Comparison of ENCODE assay signal across 25 cellular contexts in genomic region chr11:118570787-118571186, GRCh38. TPM values are rescaled to one million over a fixed set of nuclear protein-coding genes. Genes with fewer than 3 reads are reported as not detected.
DNase-seq lines count a peak whose midpoint lies in the region; ATAC-seq, FAIRE-seq and TF ChIP-seq lines count a peak whose summit lies in the region.
"Had no signal": no experiment of that assay in that cellular context is flagged by ENCODE, and none has a peak within 500 bp of the region (broad histone marks: within the 10 kb centered on the region; RNA-seq: fewer than 3 reads in every experiment).

No MANE protein-coding gene starts in this region.

- H3K9ac ChIP-seq in HepG2 (ENCODE audit: insufficient read depth, low read depth, low read length) (no peak overlapping the region), mesenchymal stem cell (ENCODE audit: low read length) (peak overlapping the region; percentile 100), mesendoderm (ENCODE audit: low read length) (no peak overlapping the region)

- H4K5ac ChIP-seq in mesendoderm (ENCODE audit: low read length): no peak overlapping the region

- H4K8ac ChIP-seq in mesenchymal stem cell (ENCODE audit: low read length): no peak overlapping the region
- no peak overlapping the region for H4K8ac ChIP-seq in mesendoderm (ENCODE audit: low read depth, low read length)

- no peak overlapping the region for H2AK5ac ChIP-seq in mesenchymal stem cell (ENCODE audit: low read length, severe bottlenecking)
- H2AK5ac ChIP-seq in mesendoderm (ENCODE audit: low read length): no peak overlapping the region

- POLR2A ChIA-PET in HepG2 (lab: Yijun Ruan, JAX): no interaction called here

- H3K79me2 ChIP-seq in HepG2 (ENCODE audit: insufficient read depth, low read length) (peaks cover 36% of the 10 kb centered on the region), mesendoderm (ENCODE audit: control insufficient read depth, insufficient read depth, low read length) (peaks cover 27% of the 10 kb centered on the region)

- H3K4me1 Mint-ChIP-seq in activated naive CD8-positive, alpha-beta T cell (ENCODE audit: low read depth): peaks cover 42% of the 10 kb centered on the region

- no peaks in the 10 kb centered on the region for H3K9me3 Mint-ChIP-seq in activated naive CD8-positive, alpha-beta T cell (ENCODE audit: low read depth)

- intact Hi-C loops in HepG2 (cut with micrococcal nuclease; ENCODE audit: unreplicated experiment) (loop anchor here (5.0 kb wide), 1 partner anchor 37 kb away; the partner anchor contains the start of gene PHLDB1), right lobe of liver (cut with DNase I) (no loop called here)

- DNase-seq in HepG2 (ENCODE audit: low spot score): no peak
- no peak for DNase-seq in right lobe of liver
- DNase-seq in mesenchymal stem cell: no peak
- no peak for DNase-seq in stimulated activated naive CD4-positive, alpha-beta T cell treated with Interleukin-2 at 50 U/mL for 16 hours (lab: John Stamatoyannopoulos, UW)
- no peak for DNase-seq in SKM-1 treated with dmso at 0.1 percent for 144 hours (lab: John Stamatoyannopoulos, UW; ENCODE audit: unreplicated experiment)
- no peak for DNase-seq in mesendoderm
- DNase-seq in GDM1 (lab: John Stamatoyannopoulos, UW): no peak
- DNase-seq: activated CD4-positive, alpha-beta T cell treated with anti-CD3 and anti-CD28 coated beads for 1 hour; activated effector memory CD4-positive, alpha-beta T cell treated with Interleukin-2 at 50 U/mL for 16 hours; amniotic stem cell; cortex of kidney; DMS153; kidney glomerular epithelial cell; NCI-H1694 treated with DMSO at 0.1 percent for 48 hours; NCI-H748 treated with DMSO at 0.1 percent for 48 hours; ovary; stimulated activated CD4-positive, alpha-beta T cell treated with anti-CD3 and anti-CD28 coated beads, Interleukin-4, amount 100 ng/mL, for 24 hours; stomach; upper lobe of right lung had no signal

- no peak overlapping the region for H2BK12ac ChIP-seq in mesenchymal stem cell (ENCODE audit: low read length in 2 of 2)

- ATAC-seq in HepG2: no peak
- ATAC-seq in right lobe of liver: no peak
- ATAC-seq: upper lobe of right lung had no signal

- H4K20me1 ChIP-seq in HepG2 (ENCODE audit: insufficient read depth, low read length): peaks cover 26% of the 10 kb centered on the region

- H3K27ac ChIP-seq in HepG2 (ENCODE audit: extremely low read length, insufficient read depth, low read length) (no peak overlapping the region), right lobe of liver (no peak overlapping the region), mesenchymal stem cell (ENCODE audit: low read length, poor library complexity, severe bottlenecking) (no peak overlapping the region), mesendoderm (ENCODE audit: low read depth, low read length) (no peak overlapping the region)

- no peak overlapping the region for H3K4me3 ChIP-seq in HepG2 (replicated peaks in 1 of 3; ENCODE audit: insufficient read depth in 1 of 3, low read depth in 2 of 3, low read length in 3 of 3)
- no peak overlapping the region for H3K4me3 ChIP-seq in right lobe of liver
- H3K4me3 ChIP-seq in mesenchymal stem cell (ENCODE audit: insufficient read depth in 1 of 2, low read depth in 1 of 2, low read length in 2 of 2): no peak overlapping the region
- no peak overlapping the region for H3K4me3 ChIP-seq in mesendoderm (ENCODE audit: low read length)
- H3K4me3 ChIP-seq: HAP-1, lung had no signal

- H3K4me3 Mint-ChIP-seq in activated naive CD8-positive, alpha-beta T cell: no peak overlapping the region

- H3K36me3 Mint-ChIP-seq in activated naive CD8-positive, alpha-beta T cell: no peaks in the 10 kb centered on the region

- peak overlapping the region; percentile 95 for H3K27ac Mint-ChIP-seq in activated naive CD8-positive, alpha-beta T cell

- no peak for TF ChIP-seq CTCF in HepG2 (CRISPR knock-in tag; IDR thresholded peaks at IDR 0.05)
- TF ChIP-seq CTCF in right lobe of liver (IDR thresholded peaks at IDR 0.05): no peak

- no peak for TF ChIP-seq RAD21 in HepG2 (CRISPR knock-in tag; IDR thresholded peaks at IDR 0.05)

- H3K56ac ChIP-seq in mesendoderm (ENCODE audit: low read length): no peak overlapping the region

- H3K14ac ChIP-seq in mesenchymal stem cell (ENCODE audit: low read length in 2 of 2): no peak overlapping the region

- TF ChIP-seq EP300 in HepG2 (IDR thresholded peaks at IDR 0.05; ENCODE audit: low read depth in 2 of 2, low read length in 2 of 2) (no peak), HepG2 (CRISPR knock-in tag; IDR thresholded peaks at IDR 0.05; ENCODE audit: borderline replicate concordance) (no peak)

- H3K27me3 ChIP-seq in HepG2 (ENCODE audit: control insufficient read depth in 1 of 2, insufficient read depth in 2 of 2, low read length in 2 of 2) (no peaks in the 10 kb centered on the region; a peak in 1 of 5 replicates), right lobe of liver (no peaks in the 10 kb centered on the region), mesenchymal stem cell (ENCODE audit: control insufficient read depth in 1 of 2, insufficient read depth in 1 of 2, low read length in 2 of 2) (no peaks in the 10 kb centered on the region), mesendoderm (ENCODE audit: insufficient read depth, low read length, poor library complexity) (no peaks in the 10 kb centered on the region)
- H3K27me3 ChIP-seq: ovary, stomach, upper lobe of right lung had no signal

- H2AFZ ChIP-seq in HepG2 (ENCODE audit: low read length): no peak overlapping the region
- H2AFZ ChIP-seq in mesenchymal stem cell (ENCODE audit: low read depth, low read length): no peak overlapping the region

- BruUV-seq in HepG2 (replicated peaks; lab: Mats Ljungman, UMichigan): no TSS peak

- CTCF ChIA-PET in HepG2 (lab: Yijun Ruan, JAX; ENCODE audit: low intra/inter-chr PET ratio, low total read pairs): no interaction called here

- H3K4me2 ChIP-seq in HepG2 (ENCODE audit: low read depth, low read length): no peak overlapping the region
- H3K4me2 ChIP-seq in mesenchymal stem cell (ENCODE audit: low read length, poor library complexity, severe bottlenecking): no peak overlapping the region
- no peak overlapping the region for H3K4me2 ChIP-seq in mesendoderm (ENCODE audit: low read length)

- H3K4ac ChIP-seq in mesenchymal stem cell (ENCODE audit: low read depth in 1 of 2, low read length in 2 of 2) (no peak overlapping the region), mesendoderm (ENCODE audit: low read depth, low read length) (no peak overlapping the region)

- in situ Hi-C loops in HepG2 (cut with HindIII; ENCODE audit: extremely low pct_ligation_motif_present, low pct_unique_long_range_greater_than_20kb): no loop called here

- H3K23ac ChIP-seq in mesenchymal stem cell (ENCODE audit: low read length in 2 of 2): no peak overlapping the region
- no peak overlapping the region for H3K23ac ChIP-seq in mesendoderm (ENCODE audit: low read length)

- H3K4me1 ChIP-seq in HepG2 (ENCODE audit: insufficient read depth, low read length) (peaks cover 47% of the 10 kb centered on the region), right lobe of liver (peaks cover 0 to 19% (median 7%) of the 10 kb centered on the region in 4 donors), mesenchymal stem cell (ENCODE audit: control insufficient read depth, insufficient read depth, low read depth, low read length) (peaks cover 3% of the 10 kb centered on the region), mesendoderm (ENCODE audit: control insufficient read depth, low read depth, low read length) (no peaks in the 10 kb centered on the region)

- H3K18ac ChIP-seq in mesenchymal stem cell (ENCODE audit: low read depth in 1 of 2, low read length in 2 of 2): no peak overlapping the region
- H3K18ac ChIP-seq in mesendoderm (ENCODE audit: low read length): no peak overlapping the region

- H2BK15ac ChIP-seq in mesenchymal stem cell (ENCODE audit: low read depth, poor library complexity, severe bottlenecking) (no peak overlapping the region), mesendoderm (replicated peaks; ENCODE audit: low read depth) (no peak overlapping the region)

- no peaks in the 10 kb centered on the region for H3K27me3 Mint-ChIP-seq in activated naive CD8-positive, alpha-beta T cell

- 91% methylated on average over 1 of the region's 1 CpG for WGBS in HepG2 (ENCODE audit: low lambda C conversion rate)
- WGBS in right lobe of liver (ENCODE audit: insufficient coverage, low coverage, low lambda C conversion rate, missing lambda C conversion rate): 86% methylated on average over 1 of the region's 1 CpG
- WGBS in mesenchymal stem cell: no CpG with 5 or more reads among the region's 1 CpG
- WGBS in mesendoderm (ENCODE audit: extremely low coverage, insufficient coverage, low lambda C conversion rate): no CpG with 5 or more reads among the region's 1 CpG

- H3K9me3 ChIP-seq in HepG2 (ENCODE audit: low read length) (no peaks in the 10 kb centered on the region), right lobe of liver (no peaks in the 10 kb centered on the region), mesenchymal stem cell (ENCODE audit: control insufficient read depth, low read length) (no peaks in the 10 kb centered on the region)
- H3K9me3 ChIP-seq: HAP-1, ovary, stomach, upper lobe of right lung had no signal

- H2BK120ac ChIP-seq in mesenchymal stem cell (ENCODE audit: low read depth, low read length): no peak overlapping the region
- no peak overlapping the region for H2BK120ac ChIP-seq in mesendoderm (ENCODE audit: low read depth, low read length)

- no peak overlapping the region for H2BK5ac ChIP-seq in mesenchymal stem cell (ENCODE audit: low read depth, low read length, poor library complexity, severe bottlenecking)
- H2BK5ac ChIP-seq in mesendoderm (ENCODE audit: low read length): no peak overlapping the region

- H4K91ac ChIP-seq in mesenchymal stem cell (ENCODE audit: low read length): no peak overlapping the region

- TF ChIP-seq POLR2A in HepG2 (IDR thresholded peaks at IDR 0.05; ENCODE audit: insufficient read depth in 1 of 2, low read depth in 2 of 2, low read length in 2 of 2) (no peak), right lobe of liver (IDR thresholded peaks at IDR 0.05) (no peak)

- no peak for FAIRE-seq in HepG2 (lab: Jason Lieb, UNC)
- FAIRE-seq: endometrium, G401.6 had no signal

- H3K36me3 ChIP-seq in HepG2 (replicated peaks in 1 of 2; ENCODE audit: control insufficient read depth in 1 of 2, insufficient read depth in 2 of 2, low read length in 2 of 2) (no peaks in the 10 kb centered on the region; a peak in 1 of 5 replicates), right lobe of liver (no peaks in the 10 kb centered on the region), mesenchymal stem cell (ENCODE audit: control insufficient read depth in 1 of 2, insufficient read depth in 2 of 2, low read depth in 1 of 2, low read length in 2 of 2) (peaks cover 0 to 6% of the 10 kb centered on the region in 2 experiments), mesendoderm (ENCODE audit: control insufficient read depth, insufficient read depth, low read length) (no peaks in the 10 kb centered on the region)
- H3K36me3 ChIP-seq: ovary, stomach, upper lobe of right lung had no signal

- H3K79me1 ChIP-seq in mesenchymal stem cell (replicated peaks; ENCODE audit: low read length, poor library complexity, severe bottlenecking) (no peaks in the 10 kb centered on the region), mesendoderm (ENCODE audit: low read length) (peaks cover 3% of the 10 kb centered on the region)

RNA-seq across cellular contexts. Expression of gene ARCN1, which starts 1.4 kb away (rescaled TPM):
- total RNA-seq in HepG2 (2016; rRNA removed; fragmentation: Illumina TruSeq; extraction: Trizol): 148 and 215 TPM in 2 replicates
- 21.7 and 21.9 TPM in 2 replicates for total RNA-seq in HepG2 (2016; cell fraction: cytosol; rRNA removed; fragmentation: Illumina TruSeq; extraction: Trizol; ENCODE audit: low read depth)
- total RNA-seq in HepG2 (2016; cell fraction: insoluble cytoplasmic fraction; rRNA removed; fragmentation: Illumina TruSeq; extraction: Trizol): 143 and 206 TPM in 2 replicates
- 62.1 and 63.9 TPM in 2 replicates for total RNA-seq in HepG2 (2016; cell fraction: membrane; rRNA removed; fragmentation: Illumina TruSeq; extraction: Trizol)
- 61.5 and 78.3 TPM in 2 replicates for total RNA-seq in HepG2 (2016; cell fraction: nucleus; rRNA removed; fragmentation: Illumina TruSeq; extraction: Trizol)
- polyA plus RNA-seq in HepG2 (2011; rRNA removed): 143 and 200 TPM in 2 replicates
- 147 and 192 TPM in 2 replicates for polyA plus RNA-seq in HepG2 (2011; cell fraction: cytosol; rRNA removed)
- polyA plus RNA-seq in HepG2 (2011; cell fraction: nucleus; rRNA removed): 33.6 and 35.8 TPM in 2 replicates
- 80.9 and 111 TPM in 2 replicates for polyA plus RNA-seq in HepG2 (2012)
- polyA plus RNA-seq in HepG2 (2016; cell fraction: cytosol; fragmentation: Illumina TruSeq; extraction: Trizol; ENCODE audit: low read depth): 9.1 and 10.1 TPM in 2 replicates
- polyA plus RNA-seq in HepG2 (2016; cell fraction: insoluble cytoplasmic fraction; fragmentation: Illumina TruSeq; extraction: Trizol; ENCODE audit: low read depth): 221 and 222 TPM in 2 replicates
- 36.4 and 39.3 TPM in 2 replicates for polyA plus RNA-seq in HepG2 (2016; cell fraction: membrane; fragmentation: Illumina TruSeq; extraction: Trizol; ENCODE audit: low read depth)
- polyA plus RNA-seq in HepG2 (2016; cell fraction: nucleus; fragmentation: Illumina TruSeq; extraction: Trizol; ENCODE audit: insufficient read depth, low read depth): 95.2 and 101 TPM in 2 replicates
- polyA minus RNA-seq in HepG2 (2011; rRNA and poly(A)+ RNA removed; ENCODE audit: low replicate concordance): 78.7 and 166 TPM in 2 replicates
- 105 and 121 TPM in 2 replicates for polyA minus RNA-seq in HepG2 (2011; cell fraction: cytosol; rRNA and poly(A)+ RNA removed)
- 31.7 and 41.9 TPM in 2 replicates for polyA minus RNA-seq in HepG2 (2011; cell fraction: nucleus; rRNA and poly(A)+ RNA removed)
- total RNA-seq in right lobe of liver: 10 to 100 TPM; 58.3 to 91.7 (median 75.8) TPM
- 251 TPM for polyA plus RNA-seq in mesenchymal stem cell (2013, experiment 1 of 2)
- 261 TPM for polyA plus RNA-seq in mesenchymal stem cell (2013, experiment 2 of 2)
- polyA plus RNA-seq in mesendoderm (2013, experiment 1 of 2): 171 TPM
- polyA plus RNA-seq in mesendoderm (2013, experiment 2 of 2): 167 TPM

RNA-seq across cellular contexts. Expression of gene IFT46, which starts 5.1 kb away (rescaled TPM):
- total RNA-seq in HepG2 (2016; rRNA removed; fragmentation: Illumina TruSeq; extraction: Trizol) (15.4 and 23.9 TPM in 2 replicates), right lobe of liver (1 to 10 TPM; 4.0 to 6.4 (median 5.2) TPM)
- 12.4 and 18.8 TPM in 2 replicates for total RNA-seq in HepG2 (2016; cell fraction: cytosol; rRNA removed; fragmentation: Illumina TruSeq; extraction: Trizol; ENCODE audit: low read depth)
- 14.7 and 23.4 TPM in 2 replicates for total RNA-seq in HepG2 (2016; cell fraction: insoluble cytoplasmic fraction; rRNA removed; fragmentation: Illumina TruSeq; extraction: Trizol)
- 10.2 and 11.5 TPM in 2 replicates for total RNA-seq in HepG2 (2016; cell fraction: membrane; rRNA removed; fragmentation: Illumina TruSeq; extraction: Trizol)
- total RNA-seq in HepG2 (2016; cell fraction: nucleus; rRNA removed; fragmentation: Illumina TruSeq; extraction: Trizol): 7.4 and 8.0 TPM in 2 replicates
- polyA plus RNA-seq in HepG2 (2011; rRNA removed): 9.3 and 9.8 TPM in 2 replicates
- 8.2 and 9.6 TPM in 2 replicates for polyA plus RNA-seq in HepG2 (2011; cell fraction: cytosol; rRNA removed)
- 3.4 and 5.1 TPM in 2 replicates for polyA plus RNA-seq in HepG2 (2011; cell fraction: nucleus; rRNA removed)
- 5.8 and 8.4 TPM in 2 replicates for polyA plus RNA-seq in HepG2 (2012)
- 2.6 and 2.9 TPM in 2 replicates for polyA plus RNA-seq in HepG2 (2016; cell fraction: cytosol; fragmentation: Illumina TruSeq; extraction: Trizol; ENCODE audit: low read depth)
- 20.5 and 21.3 TPM in 2 replicates for polyA plus RNA-seq in HepG2 (2016; cell fraction: insoluble cytoplasmic fraction; fragmentation: Illumina TruSeq; extraction: Trizol; ENCODE audit: low read depth)
- 5.9 TPM in 2 replicates for polyA plus RNA-seq in HepG2 (2016; cell fraction: membrane; fragmentation: Illumina TruSeq; extraction: Trizol; ENCODE audit: low read depth)
- polyA plus RNA-seq in HepG2 (2016; cell fraction: nucleus; fragmentation: Illumina TruSeq; extraction: Trizol; ENCODE audit: insufficient read depth, low read depth): 9.4 and 10.2 TPM in 2 replicates
- 9.5 and 19.1 TPM in 2 replicates for polyA minus RNA-seq in HepG2 (2011; rRNA and poly(A)+ RNA removed; ENCODE audit: low replicate concordance)
- polyA minus RNA-seq in HepG2 (2011; cell fraction: cytosol; rRNA and poly(A)+ RNA removed): 5.0 and 5.8 TPM in 2 replicates
- polyA minus RNA-seq in HepG2 (2011; cell fraction: nucleus; rRNA and poly(A)+ RNA removed): 4.4 and 6.0 TPM in 2 replicates
- 19.2 TPM for polyA plus RNA-seq in mesenchymal stem cell (2013, experiment 1 of 2)
- polyA plus RNA-seq in mesenchymal stem cell (2013, experiment 2 of 2): 18.5 TPM
- polyA plus RNA-seq in mesendoderm (2013, experiment 1 of 2): 16.5 TPM
- 15.3 TPM for polyA plus RNA-seq in mesendoderm (2013, experiment 2 of 2)

RNA-seq across cellular contexts. Expression of gene PHLDB1, which starts 36.6 kb away (rescaled TPM):
- total RNA-seq in HepG2 (2016; rRNA removed; fragmentation: Illumina TruSeq; extraction: Trizol) (9.9 and 13.8 TPM in 2 replicates), right lobe of liver (10 to 100 TPM in 1 of 6 experiments, 1 to 10 TPM in 5; 5.4 to 11.7 (median 6.3) TPM)
- 3.6 and 5.0 TPM in 2 replicates for total RNA-seq in HepG2 (2016; cell fraction: cytosol; rRNA removed; fragmentation: Illumina TruSeq; extraction: Trizol; ENCODE audit: low read depth)
- total RNA-seq in HepG2 (2016; cell fraction: insoluble cytoplasmic fraction; rRNA removed; fragmentation: Illumina TruSeq; extraction: Trizol): 7.9 and 11.9 TPM in 2 replicates
- 7.7 and 8.9 TPM in 2 replicates for total RNA-seq in HepG2 (2016; cell fraction: membrane; rRNA removed; fragmentation: Illumina TruSeq; extraction: Trizol)
- 12.4 and 22.0 TPM in 2 replicates for total RNA-seq in HepG2 (2016; cell fraction: nucleus; rRNA removed; fragmentation: Illumina TruSeq; extraction: Trizol)
- 14.2 and 18.3 TPM in 2 replicates for polyA plus RNA-seq in HepG2 (2011; rRNA removed)
- polyA plus RNA-seq in HepG2 (2011; cell fraction: cytosol; rRNA removed): 9.1 and 10.7 TPM in 2 replicates
- polyA plus RNA-seq in HepG2 (2011; cell fraction: nucleus; rRNA removed): 57.1 and 61.1 TPM in 2 replicates
- polyA plus RNA-seq in HepG2 (2012): 7.5 and 8.6 TPM in 2 replicates
- 1.4 TPM in 2 replicates for polyA plus RNA-seq in HepG2 (2016; cell fraction: cytosol; fragmentation: Illumina TruSeq; extraction: Trizol; ENCODE audit: low read depth)
- polyA plus RNA-seq in HepG2 (2016; cell fraction: insoluble cytoplasmic fraction; fragmentation: Illumina TruSeq; extraction: Trizol; ENCODE audit: low read depth): 7.3 and 8.6 TPM in 2 replicates
- polyA plus RNA-seq in HepG2 (2016; cell fraction: membrane; fragmentation: Illumina TruSeq; extraction: Trizol; ENCODE audit: low read depth): 2.1 and 2.9 TPM in 2 replicates
- 34.7 and 36.2 TPM in 2 replicates for polyA plus RNA-seq in HepG2 (2016; cell fraction: nucleus; fragmentation: Illumina TruSeq; extraction: Trizol; ENCODE audit: insufficient read depth, low read depth)
- polyA minus RNA-seq in HepG2 (2011; rRNA and poly(A)+ RNA removed; ENCODE audit: low replicate concordance): 17.4 and 33.6 TPM in 2 replicates
- 12.5 and 14.8 TPM in 2 replicates for polyA minus RNA-seq in HepG2 (2011; cell fraction: cytosol; rRNA and poly(A)+ RNA removed)
- polyA minus RNA-seq in HepG2 (2011; cell fraction: nucleus; rRNA and poly(A)+ RNA removed): 33.9 and 34.2 TPM in 2 replicates
- 124 TPM for polyA plus RNA-seq in mesenchymal stem cell (2013, experiment 1 of 2)
- 114 TPM for polyA plus RNA-seq in mesenchymal stem cell (2013, experiment 2 of 2)
- polyA plus RNA-seq in mesendoderm (2013, experiment 1 of 2): 35.1 TPM
- polyA plus RNA-seq in mesendoderm (2013, experiment 2 of 2): 34.9 TPM

RNA-seq across cellular contexts. Expression of gene TMEM25, which starts 39.8 kb away (rescaled TPM):
- total RNA-seq in HepG2 (2016; rRNA removed; fragmentation: Illumina TruSeq; extraction: Trizol) (4.5 and 7.5 TPM in 2 replicates), right lobe of liver (10 to 100 TPM in 5 of 6 experiments, 1 to 10 TPM in 1; 9.2 to 31.0 (median 23.5) TPM)
- 6.2 and 7.2 TPM in 2 replicates for total RNA-seq in HepG2 (2016; cell fraction: cytosol; rRNA removed; fragmentation: Illumina TruSeq; extraction: Trizol; ENCODE audit: low read depth)
- 3.9 and 8.9 TPM in 2 replicates for total RNA-seq in HepG2 (2016; cell fraction: insoluble cytoplasmic fraction; rRNA removed; fragmentation: Illumina TruSeq; extraction: Trizol)
- total RNA-seq in HepG2 (2016; cell fraction: membrane; rRNA removed; fragmentation: Illumina TruSeq; extraction: Trizol): 8.9 and 11.8 TPM in 2 replicates
- total RNA-seq in HepG2 (2016; cell fraction: nucleus; rRNA removed; fragmentation: Illumina TruSeq; extraction: Trizol): 8.4 and 8.5 TPM in 2 replicates
- polyA plus RNA-seq in HepG2 (2011; rRNA removed): 17.2 and 23.4 TPM in 2 replicates
- 12.4 and 19.7 TPM in 2 replicates for polyA plus RNA-seq in HepG2 (2011; cell fraction: cytosol; rRNA removed)
- 40.8 and 47.6 TPM in 2 replicates for polyA plus RNA-seq in HepG2 (2011; cell fraction: nucleus; rRNA removed)
- polyA plus RNA-seq in HepG2 (2012): 8.5 and 9.2 TPM in 2 replicates
- polyA plus RNA-seq in HepG2 (2016; cell fraction: cytosol; fragmentation: Illumina TruSeq; extraction: Trizol; ENCODE audit: low read depth): 6.8 and 8.7 TPM in 2 replicates
- 4.6 and 5.1 TPM in 2 replicates for polyA plus RNA-seq in HepG2 (2016; cell fraction: insoluble cytoplasmic fraction; fragmentation: Illumina TruSeq; extraction: Trizol; ENCODE audit: low read depth)
- 9.5 and 10.8 TPM in 2 replicates for polyA plus RNA-seq in HepG2 (2016; cell fraction: membrane; fragmentation: Illumina TruSeq; extraction: Trizol; ENCODE audit: low read depth)
- 20.9 and 21.2 TPM in 2 replicates for polyA plus RNA-seq in HepG2 (2016; cell fraction: nucleus; fragmentation: Illumina TruSeq; extraction: Trizol; ENCODE audit: insufficient read depth, low read depth)
- 2.7 and 44.5 TPM in 2 replicates for polyA minus RNA-seq in HepG2 (2011; rRNA and poly(A)+ RNA removed; ENCODE audit: low replicate concordance)
- 6.7 and 7.2 TPM in 2 replicates for polyA minus RNA-seq in HepG2 (2011; cell fraction: cytosol; rRNA and poly(A)+ RNA removed)
- 20.9 and 25.5 TPM in 2 replicates for polyA minus RNA-seq in HepG2 (2011; cell fraction: nucleus; rRNA and poly(A)+ RNA removed)
- 17.2 TPM for polyA plus RNA-seq in mesenchymal stem cell (2013, experiment 1 of 2)
- 17.5 TPM for polyA plus RNA-seq in mesenchymal stem cell (2013, experiment 2 of 2)
- 8.0 TPM for polyA plus RNA-seq in mesendoderm (2013, experiment 1 of 2)
- 7.6 TPM for polyA plus RNA-seq in mesendoderm (2013, experiment 2 of 2)

RNA-seq across cellular contexts. Expression of gene TTC36, which starts 43.5 kb away (rescaled TPM):
- total RNA-seq in HepG2 (2016; rRNA removed; fragmentation: Illumina TruSeq; extraction: Trizol) (0.40 TPM in 1 of 2 replicates, not detected in the other), right lobe of liver (10 to 100 TPM; 21.5 to 88.3 (median 50.6) TPM)
- total RNA-seq in HepG2 (2016; cell fraction: cytosol; rRNA removed; fragmentation: Illumina TruSeq; extraction: Trizol; ENCODE audit: low read depth): 0.62 and 1.2 TPM in 2 replicates
- 0.26 TPM in 1 of 2 replicates, not detected in the other for total RNA-seq in HepG2 (2016; cell fraction: insoluble cytoplasmic fraction; rRNA removed; fragmentation: Illumina TruSeq; extraction: Trizol)
- 0.45 TPM in 1 of 2 replicates, not detected in the other for total RNA-seq in HepG2 (2016; cell fraction: membrane; rRNA removed; fragmentation: Illumina TruSeq; extraction: Trizol)
- total RNA-seq in HepG2 (2016; cell fraction: nucleus; rRNA removed; fragmentation: Illumina TruSeq; extraction: Trizol): 0.47 and 0.84 TPM in 2 replicates
- polyA plus RNA-seq in HepG2 (2011; rRNA removed): 0.13 TPM in 1 of 2 replicates, not detected in the other
- 0.08 and 0.11 TPM in 2 replicates for polyA plus RNA-seq in HepG2 (2011; cell fraction: cytosol; rRNA removed)
- 0.27 and 0.62 TPM in 2 replicates for polyA plus RNA-seq in HepG2 (2011; cell fraction: nucleus; rRNA removed)
- polyA plus RNA-seq in HepG2 (2012): not detected in 2 replicates
- 0.28 and 0.53 TPM in 2 replicates for polyA plus RNA-seq in HepG2 (2016; cell fraction: cytosol; fragmentation: Illumina TruSeq; extraction: Trizol; ENCODE audit: low read depth)
- polyA plus RNA-seq in HepG2 (2016; cell fraction: insoluble cytoplasmic fraction; fragmentation: Illumina TruSeq; extraction: Trizol; ENCODE audit: low read depth): 0.38 TPM in 1 of 2 replicates, not detected in the other
- polyA plus RNA-seq in HepG2 (2016; cell fraction: membrane; fragmentation: Illumina TruSeq; extraction: Trizol; ENCODE audit: low read depth): 0.23 and 0.47 TPM in 2 replicates
- polyA plus RNA-seq in HepG2 (2016; cell fraction: nucleus; fragmentation: Illumina TruSeq; extraction: Trizol; ENCODE audit: insufficient read depth, low read depth): not detected in 2 replicates
- 0.24 TPM in 1 of 2 replicates, not detected in the other for polyA minus RNA-seq in HepG2 (2011; rRNA and poly(A)+ RNA removed; ENCODE audit: low replicate concordance)
- polyA minus RNA-seq in HepG2 (2011; cell fraction: cytosol; rRNA and poly(A)+ RNA removed): not detected in 2 replicates
- 0.87 and 1.2 TPM in 2 replicates for polyA minus RNA-seq in HepG2 (2011; cell fraction: nucleus; rRNA and poly(A)+ RNA removed)
- 0.19 TPM for polyA plus RNA-seq in mesenchymal stem cell (2013, experiment 1 of 2)
- polyA plus RNA-seq in mesenchymal stem cell (2013, experiment 2 of 2): 0.16 TPM
- 0.10 TPM for polyA plus RNA-seq in mesendoderm (2013, experiment 1 of 2)
- 0.17 TPM for polyA plus RNA-seq in mesendoderm (2013, experiment 2 of 2)
- polyA plus RNA-seq: fibroblast of lung had no signal
